In genomic region chr12:53451661-53452158, GRCh38 we compare ENCODE assay signal across 1 cellular context.
TF ChIP-seq lines count a peak whose summit lies in the region.

PCBP2 (plus strand) TSS chr12:53452102; CDS start chr12:53454801, 2,699 bp downstream.

TF ChIP-seq in HepG2, 621 proteins besides CTCF, POLR2A, EP300 and RAD21 (continued from another document and continues in another):
- TF ChIP-seq ARID2 (CRISPR knock-in tag; IDR thresholded peaks at IDR 0.05; ENCODE audit: borderline replicate concordance) (no peak), SYNCRIP (IDR thresholded peaks at IDR 0.05; ENCODE audit: insufficient read depth, low read depth, low read length) (no peak), FOXA1 (IDR thresholded peaks at IDR 0.05) (no peak), FOXA1 (CRISPR knock-in tag; IDR thresholded peaks at IDR 0.05) (peak; percentile 47; the same call in 1 of the 2 replicates), DNMT1 (CRISPR knock-in tag; IDR thresholded peaks at IDR 0.05) (no peak), THAP11 (CRISPR knock-in tag; IDR thresholded peaks at IDR 0.05) (peak; percentile 94), FOXP4 (CRISPR knock-in tag; IDR thresholded peaks at IDR 0.05) (peak; percentile 72), SIN3A (IDR thresholded peaks at IDR 0.05; ENCODE audit: borderline replicate concordance, low read depth, low read length) (peak; percentile 49; the same call in 1 of the 2 replicates), HNF4G (IDR thresholded peaks at IDR 0.05; ENCODE audit: borderline replicate concordance, low read depth, low read length) (no peak; the same call in 1 of the 2 replicates), HNF4G (CRISPR knock-in tag; IDR thresholded peaks at IDR 0.05; ENCODE audit: borderline replicate concordance, low read depth) (no peak), FOXK2 (IDR thresholded peaks at IDR 0.05) (peak; percentile 69; the same call in 1 of the 2 replicates), ZNF850 (CRISPR knock-in tag; conservative IDR thresholded peaks at IDR 0.05) (no peak), RNF219 (CRISPR knock-in tag; IDR thresholded peaks at IDR 0.05) (0 out of 2 replicates have a peak, but pooled peaks have one; percentile 22), POGZ (CRISPR knock-in tag; IDR thresholded peaks at IDR 0.05) (peak; percentile 88), SNAPC5 (CRISPR knock-in tag; IDR thresholded peaks at IDR 0.05; ENCODE audit: borderline replicate concordance) (0 out of 2 replicates have a peak, but pooled peaks have one; percentile 26), ZFP37 (CRISPR knock-in tag; IDR thresholded peaks at IDR 0.05; ENCODE audit: borderline replicate concordance) (0 out of 2 replicates have a peak, but pooled peaks have one; percentile 52), ZGPAT (CRISPR knock-in tag; IDR thresholded peaks at IDR 0.05) (peak; percentile 93), ISX (CRISPR knock-in tag; conservative IDR thresholded peaks at IDR 0.05) (no peak), ZNF280B (CRISPR knock-in tag; IDR thresholded peaks at IDR 0.05; ENCODE audit: borderline replicate concordance) (no peak; the same call in 1 of the 2 replicates), MBNL3 (CRISPR knock-in tag; conservative IDR thresholded peaks at IDR 0.05) (no peak), CHD2 (IDR thresholded peaks at IDR 0.05; ENCODE audit: low read depth, low read length) (0 out of 2 replicates have a peak, but pooled peaks have one; percentile 49), ZNF17 (CRISPR knock-in tag; IDR thresholded peaks at IDR 0.05) (no peak), ZNF615 (CRISPR knock-in tag; IDR thresholded peaks at IDR 0.05; ENCODE audit: borderline replicate concordance) (no peak), PHF21A (CRISPR knock-in tag; IDR thresholded peaks at IDR 0.05) (no peak), ZNF567 (CRISPR knock-in tag; IDR thresholded peaks at IDR 0.05; ENCODE audit: borderline replicate concordance) (no peak), ZNF7 (CRISPR knock-in tag; IDR thresholded peaks at IDR 0.05) (no peak), ZNF451 (CRISPR knock-in tag; IDR thresholded peaks at IDR 0.05) (no peak), SIN3B (IDR thresholded peaks at IDR 0.05; ENCODE audit: low read length) (no peak), CEBPG (CRISPR knock-in tag; IDR thresholded peaks at IDR 0.05) (peak; percentile 95), ZFX (CRISPR knock-in tag; IDR thresholded peaks at IDR 0.05; ENCODE audit: low read depth) (no peak; the same call in 1 of the 2 replicates), KDM3A (CRISPR knock-in tag; IDR thresholded peaks at IDR 0.05; ENCODE audit: low read depth) (peak; percentile 78; the same call in 1 of the 2 replicates)
- TF ChIP-seq, protein P1, sequence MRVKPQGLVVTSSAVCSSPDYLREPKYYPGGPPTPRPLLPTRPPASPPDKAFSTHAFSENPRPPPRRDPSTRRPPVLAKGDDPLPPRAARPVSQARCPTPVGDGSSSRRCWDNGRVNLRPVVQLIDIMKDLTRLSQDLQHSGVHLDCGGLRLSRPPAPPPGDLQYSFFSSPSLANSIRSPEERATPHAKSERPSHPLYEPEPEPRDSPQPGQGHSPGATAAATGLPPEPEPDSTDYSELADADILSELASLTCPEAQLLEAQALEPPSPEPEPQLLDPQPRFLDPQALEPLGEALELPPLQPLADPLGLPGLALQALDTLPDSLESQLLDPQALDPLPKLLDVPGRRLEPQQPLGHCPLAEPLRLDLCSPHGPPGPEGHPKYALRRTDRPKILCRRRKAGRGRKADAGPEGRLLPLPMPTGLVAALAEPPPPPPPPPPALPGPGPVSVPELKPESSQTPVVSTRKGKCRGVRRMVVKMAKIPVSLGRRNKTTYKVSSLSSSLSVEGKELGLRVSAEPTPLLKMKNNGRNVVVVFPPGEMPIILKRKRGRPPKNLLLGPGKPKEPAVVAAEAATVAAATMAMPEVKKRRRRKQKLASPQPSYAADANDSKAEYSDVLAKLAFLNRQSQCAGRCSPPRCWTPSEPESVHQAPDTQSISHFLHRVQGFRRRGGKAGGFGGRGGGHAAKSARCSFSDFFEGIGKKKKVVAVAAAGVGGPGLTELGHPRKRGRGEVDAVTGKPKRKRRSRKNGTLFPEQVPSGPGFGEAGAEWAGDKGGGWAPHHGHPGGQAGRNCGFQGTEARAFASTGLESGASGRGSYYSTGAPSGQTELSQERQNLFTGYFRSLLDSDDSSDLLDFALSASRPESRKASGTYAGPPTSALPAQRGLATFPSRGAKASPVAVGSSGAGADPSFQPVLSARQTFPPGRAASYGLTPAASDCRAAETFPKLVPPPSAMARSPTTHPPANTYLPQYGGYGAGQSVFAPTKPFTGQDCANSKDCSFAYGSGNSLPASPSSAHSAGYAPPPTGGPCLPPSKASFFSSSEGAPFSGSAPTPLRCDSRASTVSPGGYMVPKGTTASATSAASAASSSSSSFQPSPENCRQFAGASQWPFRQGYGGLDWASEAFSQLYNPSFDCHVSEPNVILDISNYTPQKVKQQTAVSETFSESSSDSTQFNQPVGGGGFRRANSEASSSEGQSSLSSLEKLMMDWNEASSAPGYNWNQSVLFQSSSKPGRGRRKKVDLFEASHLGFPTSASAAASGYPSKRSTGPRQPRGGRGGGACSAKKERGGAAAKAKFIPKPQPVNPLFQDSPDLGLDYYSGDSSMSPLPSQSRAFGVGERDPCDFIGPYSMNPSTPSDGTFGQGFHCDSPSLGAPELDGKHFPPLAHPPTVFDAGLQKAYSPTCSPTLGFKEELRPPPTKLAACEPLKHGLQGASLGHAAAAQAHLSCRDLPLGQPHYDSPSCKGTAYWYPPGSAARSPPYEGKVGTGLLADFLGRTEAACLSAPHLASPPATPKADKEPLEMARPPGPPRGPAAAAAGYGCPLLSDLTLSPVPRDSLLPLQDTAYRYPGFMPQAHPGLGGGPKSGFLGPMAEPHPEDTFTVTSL (CRISPR knock-in tag; IDR thresholded peaks at IDR 0.05; ENCODE audit: borderline replicate concordance) = no peak
- TF ChIP-seq, protein P2, sequence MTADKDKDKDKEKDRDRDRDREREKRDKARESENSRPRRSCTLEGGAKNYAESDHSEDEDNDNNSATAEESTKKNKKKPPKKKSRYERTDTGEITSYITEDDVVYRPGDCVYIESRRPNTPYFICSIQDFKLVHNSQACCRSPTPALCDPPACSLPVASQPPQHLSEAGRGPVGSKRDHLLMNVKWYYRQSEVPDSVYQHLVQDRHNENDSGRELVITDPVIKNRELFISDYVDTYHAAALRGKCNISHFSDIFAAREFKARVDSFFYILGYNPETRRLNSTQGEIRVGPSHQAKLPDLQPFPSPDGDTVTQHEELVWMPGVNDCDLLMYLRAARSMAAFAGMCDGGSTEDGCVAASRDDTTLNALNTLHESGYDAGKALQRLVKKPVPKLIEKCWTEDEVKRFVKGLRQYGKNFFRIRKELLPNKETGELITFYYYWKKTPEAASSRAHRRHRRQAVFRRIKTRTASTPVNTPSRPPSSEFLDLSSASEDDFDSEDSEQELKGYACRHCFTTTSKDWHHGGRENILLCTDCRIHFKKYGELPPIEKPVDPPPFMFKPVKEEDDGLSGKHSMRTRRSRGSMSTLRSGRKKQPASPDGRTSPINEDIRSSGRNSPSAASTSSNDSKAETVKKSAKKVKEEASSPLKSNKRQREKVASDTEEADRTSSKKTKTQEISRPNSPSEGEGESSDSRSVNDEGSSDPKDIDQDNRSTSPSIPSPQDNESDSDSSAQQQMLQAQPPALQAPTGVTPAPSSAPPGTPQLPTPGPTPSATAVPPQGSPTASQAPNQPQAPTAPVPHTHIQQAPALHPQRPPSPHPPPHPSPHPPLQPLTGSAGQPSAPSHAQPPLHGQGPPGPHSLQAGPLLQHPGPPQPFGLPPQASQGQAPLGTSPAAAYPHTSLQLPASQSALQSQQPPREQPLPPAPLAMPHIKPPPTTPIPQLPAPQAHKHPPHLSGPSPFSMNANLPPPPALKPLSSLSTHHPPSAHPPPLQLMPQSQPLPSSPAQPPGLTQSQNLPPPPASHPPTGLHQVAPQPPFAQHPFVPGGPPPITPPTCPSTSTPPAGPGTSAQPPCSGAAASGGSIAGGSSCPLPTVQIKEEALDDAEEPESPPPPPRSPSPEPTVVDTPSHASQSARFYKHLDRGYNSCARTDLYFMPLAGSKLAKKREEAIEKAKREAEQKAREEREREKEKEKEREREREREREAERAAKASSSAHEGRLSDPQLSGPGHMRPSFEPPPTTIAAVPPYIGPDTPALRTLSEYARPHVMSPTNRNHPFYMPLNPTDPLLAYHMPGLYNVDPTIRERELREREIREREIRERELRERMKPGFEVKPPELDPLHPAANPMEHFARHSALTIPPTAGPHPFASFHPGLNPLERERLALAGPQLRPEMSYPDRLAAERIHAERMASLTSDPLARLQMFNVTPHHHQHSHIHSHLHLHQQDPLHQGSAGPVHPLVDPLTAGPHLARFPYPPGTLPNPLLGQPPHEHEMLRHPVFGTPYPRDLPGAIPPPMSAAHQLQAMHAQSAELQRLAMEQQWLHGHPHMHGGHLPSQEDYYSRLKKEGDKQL (CRISPR knock-in tag; IDR thresholded peaks at IDR 0.05; ENCODE audit: low read depth) = peak; percentile 68; the same call in 1 of the 2 replicates
- TF ChIP-seq, protein P3, sequence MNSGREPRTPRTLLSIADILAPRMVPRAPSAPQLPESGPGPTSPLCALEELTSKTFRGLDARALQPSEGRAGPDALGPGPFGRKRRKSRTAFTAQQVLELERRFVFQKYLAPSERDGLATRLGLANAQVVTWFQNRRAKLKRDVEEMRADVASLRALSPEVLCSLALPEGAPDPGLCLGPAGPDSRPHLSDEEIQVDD (CRISPR knock-in tag; IDR thresholded peaks at IDR 0.05; ENCODE audit: borderline replicate concordance) = no peak
- TF ChIP-seq, protein P4, sequence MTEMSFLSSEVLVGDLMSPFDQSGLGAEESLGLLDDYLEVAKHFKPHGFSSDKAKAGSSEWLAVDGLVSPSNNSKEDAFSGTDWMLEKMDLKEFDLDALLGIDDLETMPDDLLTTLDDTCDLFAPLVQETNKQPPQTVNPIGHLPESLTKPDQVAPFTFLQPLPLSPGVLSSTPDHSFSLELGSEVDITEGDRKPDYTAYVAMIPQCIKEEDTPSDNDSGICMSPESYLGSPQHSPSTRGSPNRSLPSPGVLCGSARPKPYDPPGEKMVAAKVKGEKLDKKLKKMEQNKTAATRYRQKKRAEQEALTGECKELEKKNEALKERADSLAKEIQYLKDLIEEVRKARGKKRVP (CRISPR knock-in tag; IDR thresholded peaks at IDR 0.05) = peak in 1 of 2 experiments; percentile 96; a peak in 2 of 4 replicates
- TF ChIP-seq, protein P5, sequence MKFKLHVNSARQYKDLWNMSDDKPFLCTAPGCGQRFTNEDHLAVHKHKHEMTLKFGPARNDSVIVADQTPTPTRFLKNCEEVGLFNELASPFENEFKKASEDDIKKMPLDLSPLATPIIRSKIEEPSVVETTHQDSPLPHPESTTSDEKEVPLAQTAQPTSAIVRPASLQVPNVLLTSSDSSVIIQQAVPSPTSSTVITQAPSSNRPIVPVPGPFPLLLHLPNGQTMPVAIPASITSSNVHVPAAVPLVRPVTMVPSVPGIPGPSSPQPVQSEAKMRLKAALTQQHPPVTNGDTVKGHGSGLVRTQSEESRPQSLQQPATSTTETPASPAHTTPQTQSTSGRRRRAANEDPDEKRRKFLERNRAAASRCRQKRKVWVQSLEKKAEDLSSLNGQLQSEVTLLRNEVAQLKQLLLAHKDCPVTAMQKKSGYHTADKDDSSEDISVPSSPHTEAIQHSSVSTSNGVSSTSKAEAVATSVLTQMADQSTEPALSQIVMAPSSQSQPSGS (CRISPR knock-in tag; IDR thresholded peaks at IDR 0.05) = peak; percentile 89
